ENCODE assay signal across 9 cellular contexts in genomic region chr4:40395908-40396806, GRCh38.
DNase-seq lines count a peak whose midpoint lies in the region; ATAC-seq, FAIRE-seq and TF ChIP-seq lines count a peak whose summit lies in the region.
"Had no signal": no experiment of that assay in that cellular context is flagged by ENCODE, and none has a peak within 500 bp of the region (broad histone marks: within the 10 kb centered on the region; RNA-seq: fewer than 3 reads in every experiment).

No MANE protein-coding gene starts in this region.

- DNase-seq in COR-L47 (lab: John Stamatoyannopoulos, UW) = peak; percentile 74
- peak; percentile 95 for DNase-seq in NCI-H2029 (lab: John Stamatoyannopoulos, UW)
- DNase-seq in bronchial epithelial cell (ENCODE audit: low read depth) = peak; percentile 75
- peak; percentile 40 to 65 (median 61) for DNase-seq in mucosa of descending colon
- DNase-seq in GF-D8 (lab: John Stamatoyannopoulos, UW) = no peak
- DNase-seq in activated CD4-positive, alpha-beta T cell treated with anti-CD3 and anti-CD28 coated beads, Interleukin-2, amount 10 ng/mL, durations not matched to agents 7 days and 5 days = no peak
- DNase-seq: CD8-positive, alpha-beta memory T cell had no signal

- FAIRE-seq in bronchial epithelial cell (lab: Jason Lieb, UNC) = peak; percentile 47

- TF ChIP-seq CTCF in bronchial epithelial cell (IDR thresholded peaks at IDR 0.05; ENCODE audit: insufficient read depth, low read length, severe bottlenecking) (no peak), mucosa of descending colon (IDR thresholded peaks at IDR 0.05) (no peak)

- H3K27me3 Mint-ChIP-seq in activated CD4-positive, alpha-beta T cell treated with anti-CD3 and anti-CD28 coated beads, Interleukin-2, amount 10 ng/mL, durations not matched to agents 7 days and 5 days = peaks cover 4% of the 10 kb centered on the region

- H3K4me1 ChIP-seq in mucosa of descending colon (ENCODE audit: low read depth) = no peaks in the 10 kb centered on the region

- no peak overlapping the region for H3K4me3 Mint-ChIP-seq in activated CD4-positive, alpha-beta T cell treated with anti-CD3 and anti-CD28 coated beads, Interleukin-2, amount 10 ng/mL, durations not matched to agents 7 days and 5 days
- H3K4me3 Mint-ChIP-seq: CD8-positive, alpha-beta memory T cell had no signal

- H3K27me3 ChIP-seq in bronchial epithelial cell (ENCODE audit: control insufficient read depth, insufficient read depth, low read length) = no peaks in the 10 kb centered on the region

- no peaks in the 10 kb centered on the region for H3K9me3 Mint-ChIP-seq in activated CD4-positive, alpha-beta T cell treated with anti-CD3 and anti-CD28 coated beads, Interleukin-2, amount 10 ng/mL, durations not matched to agents 7 days and 5 days
- H3K9me3 Mint-ChIP-seq: CD8-positive, alpha-beta memory T cell had no signal

- intact Hi-C loops in mucosa of descending colon (cut with DNase I, micrococcal nuclease) = no loop called here

- H3K27ac Mint-ChIP-seq in activated CD4-positive, alpha-beta T cell treated with anti-CD3 and anti-CD28 coated beads, Interleukin-2, amount 10 ng/mL, durations not matched to agents 7 days and 5 days = no peak overlapping the region
- H3K27ac Mint-ChIP-seq: CD8-positive, alpha-beta memory T cell had no signal

- no peaks in the 10 kb centered on the region for H3K36me3 Mint-ChIP-seq in activated CD4-positive, alpha-beta T cell treated with anti-CD3 and anti-CD28 coated beads, Interleukin-2, amount 10 ng/mL, durations not matched to agents 7 days and 5 days (ENCODE audit: low read depth)
- H3K36me3 Mint-ChIP-seq: CD8-positive, alpha-beta memory T cell had no signal

- CTCF ChIA-PET in activated CD4-positive, alpha-beta T cell treated with anti-CD3 and anti-CD28 coated beads, Interleukin-2, amount 10 ng/mL, durations not matched to agents 7 days and 5 days (lab: Charles Lee) = no interaction called here

- H3K36me3 ChIP-seq in bronchial epithelial cell (ENCODE audit: control insufficient read depth, insufficient read depth, low read length) (no peaks in the 10 kb centered on the region), mucosa of descending colon (ENCODE audit: low read depth) (no peaks in the 10 kb centered on the region)

- H3K9me3 ChIP-seq in mucosa of descending colon = no peaks in the 10 kb centered on the region

- ATAC-seq in mucosa of descending colon (peak; percentile 84), GM18867 (IDR thresholded peaks at IDR 0.05; ENCODE audit: unreplicated experiment) (no peak), HG02623 (IDR thresholded peaks at IDR 0.05; ENCODE audit: unreplicated experiment) (no peak)

- H3K4me1 Mint-ChIP-seq in activated CD4-positive, alpha-beta T cell treated with anti-CD3 and anti-CD28 coated beads, Interleukin-2, amount 10 ng/mL, durations not matched to agents 7 days and 5 days = no peaks in the 10 kb centered on the region
- H3K4me1 Mint-ChIP-seq: CD8-positive, alpha-beta memory T cell had no signal

- POLR2A ChIA-PET in activated CD4-positive, alpha-beta T cell treated with anti-CD3 and anti-CD28 coated beads, Interleukin-2, amount 10 ng/mL, durations not matched to agents 7 days and 5 days (lab: Charles Lee) = no interaction called here

- no peak overlapping the region for H3K4me3 ChIP-seq in bronchial epithelial cell (ENCODE audit: low read depth, low read length)
- no peak overlapping the region for H3K4me3 ChIP-seq in mucosa of descending colon

Comparison
In these comparisons a context has a peak if more than half of its experiments do, and no peak if none do; other contexts are left out.
1. DNase-seq: peak in COR-L47 (single experiment), NCI-H2029 (single experiment), bronchial epithelial cell (single experiment) and mucosa of descending colon (3 of 3); none in GF-D8 (single experiment) and activated CD4-positive, alpha-beta T cell treated with anti-CD3 and anti-CD28 coated beads, Interleukin-2, amount 10 ng/mL, durations not matched to agents 7 days and 5 days (single experiment).